1 cellular context compared by ENCODE assay signal in the genomic region with DNA sequence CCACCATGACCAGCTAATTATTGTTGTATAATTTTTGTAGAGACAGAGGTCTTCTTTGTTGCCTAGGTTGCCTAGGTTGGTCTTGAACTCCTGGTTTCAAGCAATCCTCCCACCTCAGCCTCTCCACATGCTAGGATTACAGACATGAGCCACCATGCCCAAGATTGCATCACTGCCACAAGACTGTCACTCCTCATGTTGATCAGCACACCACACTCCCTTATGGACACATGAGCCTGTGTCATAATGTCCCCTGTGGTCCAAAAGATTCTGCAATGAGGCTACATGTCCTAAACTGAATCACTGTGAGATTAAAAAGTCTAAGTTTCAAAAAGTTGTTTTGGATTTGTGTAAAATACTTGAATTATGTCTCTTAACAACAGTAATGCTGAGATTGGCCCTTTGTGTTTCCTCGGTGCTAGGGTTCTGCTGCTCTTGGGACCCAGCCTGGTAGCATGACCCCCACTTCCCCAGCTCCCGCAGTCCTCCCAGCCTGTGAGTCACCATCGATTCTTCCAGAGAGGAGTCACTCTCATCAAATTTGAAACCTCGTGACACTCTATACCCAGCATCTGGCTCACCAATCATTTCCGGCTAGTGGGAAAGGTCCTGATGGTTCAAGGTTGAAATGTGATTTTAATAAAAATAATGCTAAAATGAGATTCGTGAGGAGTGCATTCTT.
TF ChIP-seq lines count a peak whose summit lies in the region.

No MANE protein-coding gene starts in this region.

TF ChIP-seq in WTC11, 78 proteins besides CTCF, POLR2A, EP300 and RAD21 (continued from another document):
- TF ChIP-seq, protein P1, sequence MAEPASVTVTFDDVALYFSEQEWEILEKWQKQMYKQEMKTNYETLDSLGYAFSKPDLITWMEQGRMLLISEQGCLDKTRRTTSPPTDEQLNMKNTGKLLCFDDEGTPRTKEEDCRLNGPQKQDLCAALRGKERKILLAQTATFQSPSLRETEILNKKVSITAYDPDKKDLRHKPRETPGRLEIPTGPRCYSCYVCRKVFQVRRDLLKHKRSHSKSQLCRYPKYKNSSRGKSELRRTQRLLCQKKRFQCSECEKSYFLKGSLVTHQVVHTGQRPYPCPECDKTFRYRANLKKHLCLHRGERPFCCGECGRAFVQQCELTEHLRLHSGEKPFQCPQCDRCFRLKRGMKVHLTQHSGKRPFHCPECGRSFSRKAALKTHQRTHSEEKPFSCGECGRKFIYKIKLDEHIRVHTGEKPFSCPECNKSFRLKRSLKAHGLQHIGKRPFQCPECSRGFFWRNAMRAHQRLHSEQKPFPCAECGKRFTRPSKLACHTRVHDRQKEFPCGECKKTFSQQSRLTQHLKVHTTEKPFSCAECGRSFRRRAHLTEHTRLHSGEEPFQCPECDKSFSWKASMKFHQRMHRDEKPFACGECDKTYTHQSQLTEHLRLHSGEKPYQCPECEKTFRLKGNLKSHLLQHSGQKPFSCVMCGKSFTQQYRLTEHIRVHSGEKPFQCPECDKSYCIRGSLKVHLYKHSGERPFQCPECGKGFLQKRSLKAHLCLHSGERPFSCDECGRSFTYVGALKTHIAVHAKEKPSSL (CRISPR knock-in tag; conservative IDR thresholded peaks at IDR 0.05), result no peak
- TF ChIP-seq, protein P2, sequence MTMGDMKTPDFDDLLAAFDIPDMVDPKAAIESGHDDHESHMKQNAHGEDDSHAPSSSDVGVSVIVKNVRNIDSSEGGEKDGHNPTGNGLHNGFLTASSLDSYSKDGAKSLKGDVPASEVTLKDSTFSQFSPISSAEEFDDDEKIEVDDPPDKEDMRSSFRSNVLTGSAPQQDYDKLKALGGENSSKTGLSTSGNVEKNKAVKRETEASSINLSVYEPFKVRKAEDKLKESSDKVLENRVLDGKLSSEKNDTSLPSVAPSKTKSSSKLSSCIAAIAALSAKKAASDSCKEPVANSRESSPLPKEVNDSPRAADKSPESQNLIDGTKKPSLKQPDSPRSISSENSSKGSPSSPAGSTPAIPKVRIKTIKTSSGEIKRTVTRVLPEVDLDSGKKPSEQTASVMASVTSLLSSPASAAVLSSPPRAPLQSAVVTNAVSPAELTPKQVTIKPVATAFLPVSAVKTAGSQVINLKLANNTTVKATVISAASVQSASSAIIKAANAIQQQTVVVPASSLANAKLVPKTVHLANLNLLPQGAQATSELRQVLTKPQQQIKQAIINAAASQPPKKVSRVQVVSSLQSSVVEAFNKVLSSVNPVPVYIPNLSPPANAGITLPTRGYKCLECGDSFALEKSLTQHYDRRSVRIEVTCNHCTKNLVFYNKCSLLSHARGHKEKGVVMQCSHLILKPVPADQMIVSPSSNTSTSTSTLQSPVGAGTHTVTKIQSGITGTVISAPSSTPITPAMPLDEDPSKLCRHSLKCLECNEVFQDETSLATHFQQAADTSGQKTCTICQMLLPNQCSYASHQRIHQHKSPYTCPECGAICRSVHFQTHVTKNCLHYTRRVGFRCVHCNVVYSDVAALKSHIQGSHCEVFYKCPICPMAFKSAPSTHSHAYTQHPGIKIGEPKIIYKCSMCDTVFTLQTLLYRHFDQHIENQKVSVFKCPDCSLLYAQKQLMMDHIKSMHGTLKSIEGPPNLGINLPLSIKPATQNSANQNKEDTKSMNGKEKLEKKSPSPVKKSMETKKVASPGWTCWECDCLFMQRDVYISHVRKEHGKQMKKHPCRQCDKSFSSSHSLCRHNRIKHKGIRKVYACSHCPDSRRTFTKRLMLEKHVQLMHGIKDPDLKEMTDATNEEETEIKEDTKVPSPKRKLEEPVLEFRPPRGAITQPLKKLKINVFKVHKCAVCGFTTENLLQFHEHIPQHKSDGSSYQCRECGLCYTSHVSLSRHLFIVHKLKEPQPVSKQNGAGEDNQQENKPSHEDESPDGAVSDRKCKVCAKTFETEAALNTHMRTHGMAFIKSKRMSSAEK (CRISPR knock-in tag; IDR thresholded peaks at IDR 0.05; ENCODE audit: borderline replicate concordance), result no peak
- TF ChIP-seq, protein P3, sequence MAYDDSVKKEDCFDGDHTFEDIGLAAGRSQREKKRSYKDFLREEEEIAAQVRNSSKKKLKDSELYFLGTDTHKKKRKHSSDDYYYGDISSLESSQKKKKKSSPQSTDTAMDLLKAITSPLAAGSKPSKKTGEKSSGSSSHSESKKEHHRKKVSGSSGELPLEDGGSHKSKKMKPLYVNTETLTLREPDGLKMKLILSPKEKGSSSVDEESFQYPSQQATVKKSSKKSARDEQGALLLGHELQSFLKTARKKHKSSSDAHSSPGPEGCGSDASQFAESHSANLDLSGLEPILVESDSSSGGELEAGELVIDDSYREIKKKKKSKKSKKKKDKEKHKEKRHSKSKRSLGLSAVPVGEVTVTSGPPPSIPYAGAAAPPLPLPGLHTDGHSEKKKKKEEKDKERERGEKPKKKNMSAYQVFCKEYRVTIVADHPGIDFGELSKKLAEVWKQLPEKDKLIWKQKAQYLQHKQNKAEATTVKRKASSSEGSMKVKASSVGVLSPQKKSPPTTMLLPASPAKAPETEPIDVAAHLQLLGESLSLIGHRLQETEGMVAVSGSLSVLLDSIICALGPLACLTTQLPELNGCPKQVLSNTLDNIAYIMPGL (CRISPR knock-in tag; IDR thresholded peaks at IDR 0.05), result no peak
